Comparison of ENCODE assay signal across 14 cellular contexts in the genomic region with DNA sequence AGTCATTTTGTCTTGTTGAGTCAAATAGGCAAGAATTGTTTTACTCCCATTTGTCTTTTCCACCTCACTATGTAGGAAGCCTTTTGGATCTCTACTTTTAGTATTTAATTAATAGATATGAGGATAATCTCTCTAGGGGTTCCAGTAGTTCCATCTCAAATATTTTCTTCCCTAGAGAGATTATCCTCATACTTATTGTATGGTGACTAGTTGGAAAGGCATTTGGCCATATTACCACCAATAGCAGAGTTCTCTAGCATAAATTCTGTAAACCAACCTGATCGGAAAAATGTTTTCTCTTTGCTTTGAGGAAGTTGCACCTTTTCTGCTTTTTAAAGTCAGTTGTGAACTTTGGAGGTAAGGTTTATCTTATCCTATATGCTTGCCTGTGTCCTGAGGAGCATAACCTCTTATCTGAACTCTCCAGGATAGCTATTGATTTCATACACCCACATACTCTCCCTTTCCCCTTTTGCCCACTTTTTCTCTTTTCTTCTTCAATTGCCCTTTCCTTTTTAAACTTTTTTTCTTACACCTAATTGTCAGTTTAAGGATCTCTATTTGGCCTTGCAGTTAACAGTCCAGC.
"Had no signal": no experiment of that assay in that cellular context is flagged by ENCODE, and none has a peak within 500 bp of the region (broad histone marks: within the 10 kb centered on the region; RNA-seq: fewer than 3 reads in every experiment).

No MANE protein-coding gene starts in this region.

- H3K4me1 Mint-ChIP-seq: activated CD4-positive, alpha-beta T cell treated with anti-CD3 and anti-CD28 coated beads, Interleukin-2, amount 10 ng/mL, durations not matched to agents 24 days and 14 days; central memory CD8-positive, alpha-beta T cell had no signal

- H3K27ac ChIP-seq: esophagus muscularis mucosa, thoracic aorta had no signal

- H3K27me3 Mint-ChIP-seq: activated CD4-positive, alpha-beta T cell treated with anti-CD3 and anti-CD28 coated beads, Interleukin-2, amount 10 ng/mL, durations not matched to agents 24 days and 14 days; brain; central memory CD8-positive, alpha-beta T cell; stimulated activated naive CD8-positive, alpha-beta T cell treated with anti-CD3 and anti-CD28 coated beads, Interleukin-15, Interleukin-2, amounts not matched to agents 100 ng/mL and 50 ng/mL, for 24 hours had no signal

- H3K9me3 ChIP-seq: esophagus muscularis mucosa, mucosa of descending colon, thoracic aorta had no signal

- H3K4me3 Mint-ChIP-seq: activated CD4-positive, alpha-beta T cell treated with anti-CD3 and anti-CD28 coated beads, Interleukin-2, amount 10 ng/mL, durations not matched to agents 24 days and 14 days; brain; central memory CD8-positive, alpha-beta T cell; natural killer cell; stimulated activated naive CD8-positive, alpha-beta T cell treated with anti-CD3 and anti-CD28 coated beads, Interleukin-15, Interleukin-2, amounts not matched to agents 100 ng/mL and 50 ng/mL, for 24 hours had no signal

- H3K4me3 ChIP-seq: esophagus muscularis mucosa, mucosa of descending colon, thoracic aorta had no signal

- H3K27me3 ChIP-seq: esophagus muscularis mucosa had no signal

- H3K36me3 ChIP-seq: thoracic aorta had no signal

- ATAC-seq: left lobe of liver, mucosa of descending colon, natural killer cell had no signal

- H3K9me3 Mint-ChIP-seq: activated CD4-positive, alpha-beta T cell treated with anti-CD3 and anti-CD28 coated beads, Interleukin-2, amount 10 ng/mL, durations not matched to agents 24 days and 14 days; brain; central memory CD8-positive, alpha-beta T cell; natural killer cell; stimulated activated naive CD8-positive, alpha-beta T cell treated with anti-CD3 and anti-CD28 coated beads, Interleukin-15, Interleukin-2, amounts not matched to agents 100 ng/mL and 50 ng/mL, for 24 hours had no signal

- H3K27ac Mint-ChIP-seq: activated CD4-positive, alpha-beta T cell treated with anti-CD3 and anti-CD28 coated beads, Interleukin-2, amount 10 ng/mL, durations not matched to agents 24 days and 14 days; natural killer cell; stimulated activated naive CD8-positive, alpha-beta T cell treated with anti-CD3 and anti-CD28 coated beads, Interleukin-15, Interleukin-2, amounts not matched to agents 100 ng/mL and 50 ng/mL, for 24 hours had no signal

- DNase-seq: activated CD4-positive, alpha-beta T cell treated with anti-CD3 and anti-CD28 coated beads, Interleukin-2, amount 10 ng/mL, durations not matched to agents 24 days and 14 days; activated CD8-positive, alpha-beta memory T cell treated with anti-CD3 and anti-CD28 coated beads for 24 hours; activated naive CD4-positive, alpha-beta T cell treated with Interleukin-2 at 50 U/mL for 16 hours; mammary epithelial cell; mucosa of descending colon; natural killer cell; stimulated activated CD4-positive, alpha-beta T cell treated with anti-CD3 and anti-CD28 coated beads, Interleukin-15, amount 100 ng/mL, for 24 hours; stimulated activated CD4-positive, alpha-beta T cell treated with anti-CD3 and anti-CD28 coated beads, Interleukin-4, amount 100 ng/mL, for 24 hours had no signal
